Comparison of ENCODE assay signal across 25 cellular contexts in genomic region chr4:164615964-164616363, GRCh38.
"Had no signal": no experiment of that assay in that cellular context is flagged by ENCODE, and none has a peak within 500 bp of the region (broad histone marks: within the 10 kb centered on the region; RNA-seq: fewer than 3 reads in every experiment).

No MANE protein-coding gene starts in this region.

- H3K27me3 Mint-ChIP-seq: memory B cell; natural killer cell treated with Interleukin-12 subunit alpha and Interleukin-12 subunit beta and Interleukin-15 and Interleukin-18, amount 100 ng/mL, for 72 hours; progenitor cell of endocrine pancreas; stimulated activated memory B cell treated with anti-CD40 and anti-IgM and Interleukin-4, amounts not matched to agents 10 μg/mL and 1 μg/mL and 100 μg/mL, for 72 hours; stimulated activated naive CD8-positive, alpha-beta T cell treated with anti-CD3 and anti-CD28 coated beads, Interleukin-15, amount 100 ng/mL, for 72 hours; type B pancreatic cell had no signal

- H3K27me3 ChIP-seq: ovary, right atrium auricular region, right lobe of liver, tibial nerve, uterus had no signal

- H3K4me1 ChIP-seq: left ventricle myocardium inferior, right atrium auricular region, right lobe of liver, tibial nerve, uterus had no signal

- H3K27ac Mint-ChIP-seq: immature natural killer cell; memory B cell; naive thymus-derived CD4-positive, alpha-beta T cell; natural killer cell treated with Interleukin-12 subunit alpha and Interleukin-12 subunit beta and Interleukin-15 and Interleukin-18, amount 100 ng/mL, for 72 hours; progenitor cell of endocrine pancreas; stimulated activated memory B cell treated with anti-CD40 and anti-IgM and Interleukin-4, amounts not matched to agents 10 μg/mL and 1 μg/mL and 100 μg/mL, for 72 hours; stimulated activated naive CD8-positive, alpha-beta T cell treated with anti-CD3 and anti-CD28 coated beads, Interleukin-15, amount 100 ng/mL, for 72 hours; type B pancreatic cell had no signal

- H3K27ac ChIP-seq: left ventricle myocardium inferior, ovary, right atrium auricular region, right lobe of liver, tibial nerve, uterus had no signal

- H3K4me2 ChIP-seq: smooth muscle cell had no signal

- H3K4me3 ChIP-seq: left ventricle myocardium inferior, lung, mucosa of descending colon, ovary, right atrium auricular region, right lobe of liver, smooth muscle cell, tibial nerve, uterus had no signal

- H3K9me3 Mint-ChIP-seq: memory B cell; stimulated activated memory B cell treated with anti-CD40 and anti-IgM and Interleukin-4, amounts not matched to agents 10 μg/mL and 1 μg/mL and 100 μg/mL, for 72 hours; stimulated activated naive CD8-positive, alpha-beta T cell treated with anti-CD3 and anti-CD28 coated beads, Interleukin-15, amount 100 ng/mL, for 72 hours; type B pancreatic cell had no signal

- FAIRE-seq: islet of Langerhans had no signal

- H3K4me1 Mint-ChIP-seq: immature natural killer cell; memory B cell; naive thymus-derived CD4-positive, alpha-beta T cell; stimulated activated naive CD8-positive, alpha-beta T cell treated with anti-CD3 and anti-CD28 coated beads, Interleukin-15, amount 100 ng/mL, for 72 hours had no signal

- DNase-seq: immature natural killer cell; left ventricle myocardium inferior; midbrain; mucosa of descending colon; naive thymus-derived CD4-positive, alpha-beta T cell; ovary; right lobe of liver; stimulated activated CD4-positive, alpha-beta T cell treated with anti-CD3 and anti-CD28 coated beads, Interleukin-1b, Interleukin-23, amount 100 ng/mL, for 48 hours; stimulated activated CD4-positive, alpha-beta T cell treated with anti-CD3 and anti-CD28 coated beads, Interleukin-2, amount 100 ng/mL, for 48 hours; stimulated activated CD4-positive, alpha-beta T cell treated with anti-CD3 and anti-CD28 coated beads, Interleukin-4, amount 100 ng/mL, for 4 hours; stimulated activated CD8-positive, alpha-beta memory T cell treated with anti-CD3 and anti-CD28 coated beads, Interleukin-4, amount 100 ng/mL, for 48 hours; stimulated activated naive CD4-positive, alpha-beta T cell treated with Interleukin-2 at 50 U/mL for 16 hours; stimulated activated naive CD8-positive, alpha-beta T cell treated with anti-CD3 and anti-CD28 coated beads, Interleukin-15, amount 100 ng/mL, for 72 hours; substantia nigra; uterus had no signal

- ATAC-seq: mucosa of descending colon; naive thymus-derived CD4-positive, alpha-beta T cell; natural killer cell treated with Interleukin-12 subunit alpha and Interleukin-12 subunit beta and Interleukin-15 and Interleukin-18, amount 100 ng/mL, for 72 hours; right lobe of liver; stimulated activated naive CD8-positive, alpha-beta T cell treated with anti-CD3 and anti-CD28 coated beads, Interleukin-15, amount 100 ng/mL, for 72 hours had no signal

- H3K36me3 ChIP-seq: left ventricle myocardium inferior, ovary, right atrium auricular region, right lobe of liver, tibial nerve, uterus had no signal

- H3K36me3 Mint-ChIP-seq: immature natural killer cell; memory B cell; naive thymus-derived CD4-positive, alpha-beta T cell; natural killer cell treated with Interleukin-12 subunit alpha and Interleukin-12 subunit beta and Interleukin-15 and Interleukin-18, amount 100 ng/mL, for 72 hours; stimulated activated memory B cell treated with anti-CD40 and anti-IgM and Interleukin-4, amounts not matched to agents 10 μg/mL and 1 μg/mL and 100 μg/mL, for 72 hours; type B pancreatic cell had no signal

- H3K4me3 Mint-ChIP-seq: immature natural killer cell; memory B cell; naive thymus-derived CD4-positive, alpha-beta T cell; natural killer cell treated with Interleukin-12 subunit alpha and Interleukin-12 subunit beta and Interleukin-15 and Interleukin-18, amount 100 ng/mL, for 72 hours; stimulated activated memory B cell treated with anti-CD40 and anti-IgM and Interleukin-4, amounts not matched to agents 10 μg/mL and 1 μg/mL and 100 μg/mL, for 72 hours; stimulated activated naive CD8-positive, alpha-beta T cell treated with anti-CD3 and anti-CD28 coated beads, Interleukin-15, amount 100 ng/mL, for 72 hours; type B pancreatic cell had no signal

- H3K9me3 ChIP-seq: left ventricle myocardium inferior, mucosa of descending colon, ovary, right atrium auricular region, right lobe of liver, tibial nerve, uterus had no signal
